In genomic region chrX:110037181-110037580, GRCh38 we compare ENCODE assay signal across 17 cellular contexts. TPM values are rescaled to one million over a fixed set of nuclear protein-coding genes. Genes with fewer than 3 reads are reported as not detected.
DNase-seq lines count a peak whose midpoint lies in the region; ATAC-seq and TF ChIP-seq lines count a peak whose summit lies in the region.
"Had no signal": no experiment of that assay in that cellular context is flagged by ENCODE, and none has a peak within 500 bp of the region (broad histone marks: within the 10 kb centered on the region; RNA-seq: fewer than 3 reads in every experiment).

No MANE protein-coding gene starts in this region.

- peaks cover 20% of the 10 kb centered on the region for H3K4me1 Mint-ChIP-seq in Caco-2 (ENCODE audit: low read depth, unreplicated experiment)
- peaks cover 19% of the 10 kb centered on the region for H3K4me1 Mint-ChIP-seq in dendritic cell treated with granulocyte-macrophage colony-stimulating factor and Interleukin-4, amounts not matched to agents 40 ng/mL and 50 ng/mL, for 4 days (ENCODE audit: low read depth)

- no peaks in the 10 kb centered on the region for H3K9me2 ChIP-seq in GM23248 (ENCODE audit: insufficient read depth)

- H3K9me3 Mint-ChIP-seq in Caco-2 (ENCODE audit: unreplicated experiment), result no peaks in the 10 kb centered on the region
- no peaks in the 10 kb centered on the region for H3K9me3 Mint-ChIP-seq in dendritic cell treated with granulocyte-macrophage colony-stimulating factor and Interleukin-4, amounts not matched to agents 40 ng/mL and 50 ng/mL, for 4 days

- no peak overlapping the region for H2AFZ ChIP-seq in GM23248
- H2AFZ ChIP-seq: PC-9 had no signal

- H3K4me3 ChIP-seq in Caco-2 (ENCODE audit: low read depth, low read length) (no peak overlapping the region), transverse colon (no peak overlapping the region), GM23248 (no peak overlapping the region)
- H3K4me3 ChIP-seq: BLaER1 treated with 17β-estradiol and CSF1 and Interleukin-3, amounts not matched to agents 10 nM and 100 nM; PC-9; SK-N-MC had no signal

- no peak overlapping the region for H3K9ac ChIP-seq in GM23248
- H3K9ac ChIP-seq: BLaER1 treated with 17β-estradiol and CSF1 and Interleukin-3, amounts not matched to agents 10 nM and 100 nM had no signal

- H3K9me3 ChIP-seq in Caco-2 (no peaks in the 10 kb centered on the region), transverse colon (no peaks in the 10 kb centered on the region), GM23248 (ENCODE audit: low read depth) (no peaks in the 10 kb centered on the region)

- peak; percentile 58 for ATAC-seq in left colon
- no peak for ATAC-seq in HG02571 (IDR thresholded peaks at IDR 0.05; ENCODE audit: unreplicated experiment)
- ATAC-seq: HCT116 had no signal

- POLR2A ChIA-PET in Caco-2 (lab: Charles Lee), result no interaction called here

- DNase-seq in Caco-2, result no peak
- DNase-seq in HT1080 (ENCODE audit: low read depth), result peak; percentile 19
- no peak for DNase-seq in left colon
- DNase-seq in transverse colon, result no peak
- DNase-seq in GM23248, result no peak
- no peak for DNase-seq in DMS79 treated with DMSO at 0.1 percent for 48 hours (lab: John Stamatoyannopoulos, UW)
- DNase-seq: DMS153; NCI-H1436 treated with DMSO at 0.1 percent for 48 hours; NCI-H2081 treated with DMSO at 0.1 percent for 48 hours; NCI-H524 treated with DMSO at 0.1 percent for 48 hours; NK-92 treated with Interleukin-12 subunit alpha and Interleukin-12 subunit beta, amount 100 ng/mL, for 24 hours had no signal

- H3K27ac ChIP-seq in transverse colon (no peak overlapping the region), GM23248 (no peak overlapping the region)
- H3K27ac ChIP-seq: PC-9, SK-N-MC had no signal

- H3K27me3 ChIP-seq in Caco-2 (replicated peaks; ENCODE audit: control insufficient read depth, insufficient read depth, low read length) (no peaks in the 10 kb centered on the region), transverse colon (no peaks in the 10 kb centered on the region), GM23248 (replicated peaks; ENCODE audit: insufficient read depth) (no peaks in the 10 kb centered on the region)

- no peak for TF ChIP-seq POLR2A in transverse colon (IDR thresholded peaks at IDR 0.05)

- no peaks in the 10 kb centered on the region for H3K79me2 ChIP-seq in GM23248 (ENCODE audit: insufficient read depth)

- CTCF ChIA-PET in Caco-2 (lab: Charles Lee), result interaction anchor here (0.8 kb wide), 1 partner anchor 122 kb away, joined by 4 read pairs; no protein-coding TSS in a partner anchor

- no peaks in the 10 kb centered on the region for H3F3A ChIP-seq in GM23248 (ENCODE audit: insufficient read depth)

- H3K4me2 ChIP-seq in GM23248 (ENCODE audit: unreplicated experiment), result no peak overlapping the region
- H3K4me2 ChIP-seq: PC-9 had no signal

- BruUV-seq in Caco-2 (replicated peaks; lab: Mats Ljungman, UMichigan), result no TSS peak

- H3K4me1 ChIP-seq in Caco-2 (peaks cover 17% of the 10 kb centered on the region), transverse colon (no peaks in the 10 kb centered on the region), GM23248 (ENCODE audit: insufficient read depth) (no peaks in the 10 kb centered on the region; the same call in 1 of the 2 replicates)

- 86 to 92% methylated on average over 2 of the region's 2 CpGs for WGBS in transverse colon (ENCODE audit: low coverage in 1 of 2), 2 donors
- 94 to 95% methylated on average over 2 of the region's 2 CpGs for WGBS in GM23248 (ENCODE audit: low coverage in 1 of 2, low lambda C conversion rate in 2 of 2, missing lambda C conversion rate in 2 of 2), 2 experiments

- TF ChIP-seq CTCF in Caco-2 (IDR thresholded peaks at IDR 0.05; ENCODE audit: insufficient read depth in 1 of 2, low read depth in 1 of 2, low read length in 1 of 2, severe bottlenecking in 1 of 2, unreplicated experiment in 1 of 2), result no peak
- no peak for TF ChIP-seq CTCF in transverse colon (IDR thresholded peaks at IDR 0.05)

- H3K4me3 Mint-ChIP-seq in Caco-2 (ENCODE audit: unreplicated experiment), result peak overlapping the region; percentile 0
- H3K4me3 Mint-ChIP-seq in dendritic cell treated with granulocyte-macrophage colony-stimulating factor and Interleukin-4, amounts not matched to agents 40 ng/mL and 50 ng/mL, for 4 days, result no peak overlapping the region

- H3K36me3 ChIP-seq in Caco-2 (ENCODE audit: control insufficient read depth, insufficient read depth, low read length), result no peaks in the 10 kb centered on the region
- no peaks in the 10 kb centered on the region for H3K36me3 ChIP-seq in transverse colon
- no peaks in the 10 kb centered on the region for H3K36me3 ChIP-seq in GM23248 (ENCODE audit: low read depth)

- H3K27me3 Mint-ChIP-seq in Caco-2 (ENCODE audit: insufficient read depth, unreplicated experiment), result no peaks in the 10 kb centered on the region
- H3K27me3 Mint-ChIP-seq in dendritic cell treated with granulocyte-macrophage colony-stimulating factor and Interleukin-4, amounts not matched to agents 40 ng/mL and 50 ng/mL, for 4 days, result no peaks in the 10 kb centered on the region

- H4K20me1 ChIP-seq in GM23248 (ENCODE audit: insufficient read depth), result no peaks in the 10 kb centered on the region

- no peak for TF ChIP-seq EP300 in transverse colon (IDR thresholded peaks at IDR 0.05; ENCODE audit: low read depth)

- H3K27ac Mint-ChIP-seq in Caco-2 (ENCODE audit: unreplicated experiment), result no peak overlapping the region
- H3K27ac Mint-ChIP-seq in dendritic cell treated with granulocyte-macrophage colony-stimulating factor and Interleukin-4, amounts not matched to agents 40 ng/mL and 50 ng/mL, for 4 days, result peak overlapping the region; percentile 53

- H3K36me3 Mint-ChIP-seq in Caco-2 (ENCODE audit: insufficient read depth, unreplicated experiment), result no peaks in the 10 kb centered on the region
- H3K36me3 Mint-ChIP-seq in dendritic cell treated with granulocyte-macrophage colony-stimulating factor and Interleukin-4, amounts not matched to agents 40 ng/mL and 50 ng/mL, for 4 days (ENCODE audit: low read depth), result peaks cover 17% of the 10 kb centered on the region

- in situ Hi-C loops in transverse colon (cut with MboI; ENCODE audit: low pct_ligation_motif_present in 1 of 4, low pct_unique_long_range_greater_than_20kb in 1 of 4, low sequenced_read_pairs in 3 of 4) (no loop called here), GM23248 (cut with MboI) (no loop called here)

- intact Hi-C loops in Caco-2 (cut with micrococcal nuclease; ENCODE audit: unreplicated experiment), result loop anchor here (2.0 to 5.0 kb wide), 3 partner anchors 34 to 125 kb away; partner anchors contain the start of gene TMEM164
- intact Hi-C loops in dendritic cell treated with granulocyte-macrophage colony-stimulating factor and Interleukin-4, amounts not matched to agents 40 ng/mL and 50 ng/mL, for 4 days (cut with micrococcal nuclease), result no loop called here
- intact Hi-C loops in left colon (cut with DNase I, micrococcal nuclease), result no loop called here
- intact Hi-C loops in transverse colon (cut with DNase I; ENCODE audit: low total_unique reads), result no loop called here

RNA-seq across cellular contexts. Expression of gene TMEM164, which starts 34.3 kb away (rescaled TPM):
- total RNA-seq in Caco-2 (2022) (25.6 and 26.2 TPM in 2 replicates), left colon (100 to 1,000 TPM; 110 to 117 TPM), transverse colon (100 to 1,000 TPM in 2 of 4 donors, 10 to 100 TPM in 2; 19.5 to 112 (median 91.3) TPM)
- 18.8 and 26.7 TPM in 2 replicates for total RNA-seq in HT1080 (2014; rRNA removed; shearing (Covaris generic))
- polyA plus RNA-seq in HT1080 (2015; cell fraction: cytosol; rRNA removed), result 17.6 and 20.2 TPM in 2 replicates
- polyA plus RNA-seq in HT1080 (2015; cell fraction: nucleus; rRNA removed), result 20.5 and 22.6 TPM in 2 replicates
- 4.4 and 9.1 TPM in 2 replicates for total RNA-seq in GM23248 (2014; rRNA removed; shearing (Covaris generic))
- polyA plus RNA-seq in GM23248 (2016; fragmentation: Nextera tagmentation; extraction: Ambion mirVana), result 1.1 and 1.4 TPM in 2 replicates
